Comparison of ENCODE assay signal across 35 cellular contexts in the genomic region with DNA sequence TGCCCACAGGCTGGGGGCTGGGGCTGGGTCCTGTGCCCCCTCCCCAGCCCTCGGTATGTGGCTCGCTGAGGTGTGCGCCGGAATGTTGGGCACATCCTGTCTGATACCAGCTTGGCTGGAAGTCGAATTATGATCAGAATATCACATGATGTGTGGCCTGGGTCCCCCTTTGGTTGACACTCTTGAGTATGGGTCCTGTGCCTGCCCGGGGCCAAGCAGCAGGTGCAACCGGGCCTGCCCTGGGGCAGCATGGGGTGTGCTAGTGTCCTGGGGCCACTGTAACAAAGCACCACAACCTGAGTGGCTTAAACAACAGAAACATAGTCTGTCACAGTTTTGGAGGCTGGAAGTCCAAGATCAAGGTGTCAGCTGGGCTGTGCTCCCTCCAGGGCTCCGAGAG.
"Had no signal": no experiment of that assay in that cellular context is flagged by ENCODE, and none has a peak within 500 bp of the region (broad histone marks: within the 10 kb centered on the region; RNA-seq: fewer than 3 reads in every experiment).

No MANE protein-coding gene starts in this region.

- H3K4me3 Mint-ChIP-seq: activated B cell treated with CpG ODN at 0.5 μM for 24 hours; activated CD4-positive, alpha-beta memory T cell treated with anti-CD3 and anti-CD28 coated beads for 36 hours; activated CD4-positive, alpha-beta T cell treated with anti-CD3 and anti-CD28 coated beads, Interleukin-2, amount 10 ng/mL, durations not matched to agents 24 days and 14 days; activated CD8-positive, alpha-beta T cell treated with anti-CD3 and anti-CD28 coated beads for 36 hours; activated naive CD4-positive, alpha-beta T cell treated with anti-CD3 and anti-CD28 coated beads for 36 hours; activated naive CD8-positive, alpha-beta T cell treated with anti-CD3 and anti-CD28 coated beads for 36 hours; activated T-cell treated with anti-CD3 and anti-CD28 coated beads, Interleukin-2, amount 50 U/mL, for 4 hours; activated T-cell treated with anti-CD3 and anti-CD28 coated beads, Interleukin-2, amount 50 U/mL, for 72 hours; activated T-helper 1 cell treated with anti-CD3 and anti-CD28 coated beads, Interleukin-12 subunit alpha, Interleukin-12 subunit beta, Interleukin-2, Interleukin-4 antibody, amounts not matched to agents 30 ng/mL and 10 ng/mL and 1 ng/mL, durations not matched to agents 14 hours and 24 hours and 36 hours; activated T-helper 17 cell treated with anti-CD3 and anti-CD28 coated beads, Interleukin-2, amount 50 U/mL, for 72 hours; T-helper 1 cell treated with Interleukin-12 subunit alpha and Interleukin-12 subunit beta and Interleukin-4 antibody, amounts not matched to agents 30 μg/mL and 1 μg/mL, for 36 hours; T-helper 2 cell treated with Interferon-gamma antibody and Interleukin-4, amounts not matched to agents 5 μg/mL and 100 μg/mL, for 36 hours had no signal

- DNase-seq: activated B cell treated with CpG ODN at 0.5 μM for 24 hours; activated CD4-positive, alpha-beta memory T cell treated with anti-CD3 and anti-CD28 coated beads for 36 hours; activated CD4-positive, alpha-beta T cell treated with anti-CD3 and anti-CD28 coated beads for 4 hours; activated CD4-positive, alpha-beta T cell treated with anti-CD3 and anti-CD28 coated beads, Interleukin-2, amount 10 ng/mL, durations not matched to agents 24 days and 14 days; activated CD4-positive, alpha-beta T cell treated with anti-CD3 and anti-CD28 coated beads, Interleukin-2, amount 50 U/mL, for 1 hour; activated CD4-positive, alpha-beta T cell treated with anti-CD3 and anti-CD28 coated beads, Interleukin-2, amount 50 U/mL, for 4 hours; activated CD4-positive, CD25-positive, alpha-beta regulatory T cell treated with anti-CD3 and anti-CD28 coated beads, Interleukin-2, amount 50 U/mL, for 72 hours; activated CD8-positive, alpha-beta memory T cell treated with anti-CD3 and anti-CD28 coated beads, Interleukin-2, amount 50 U/mL, for 4 hours; activated CD8-positive, alpha-beta T cell treated with anti-CD3 and anti-CD28 coated beads for 36 hours; activated effector memory CD4-positive, alpha-beta T cell treated with anti-CD3 and anti-CD28 coated beads, Interleukin-2, amount 50 U/mL, for 16 hours; activated gamma-delta T cell treated with Interleukin-2 at 50 U/mL for 16 hours; activated naive CD4-positive, alpha-beta T cell; activated naive CD4-positive, alpha-beta T cell treated with anti-CD3 and anti-CD28 coated beads for 36 hours; activated naive CD4-positive, alpha-beta T cell treated with anti-CD3 and anti-CD28 coated beads, Interleukin-2, amount 50 U/mL, for 16 hours; activated naive CD8-positive, alpha-beta T cell treated with anti-CD3 and anti-CD28 coated beads for 36 hours; activated T-cell treated with anti-CD3 and anti-CD28 coated beads for 4 hours; activated T-cell treated with anti-CD3 and anti-CD28 coated beads, Interleukin-2, amount 50 U/mL, for 1 hour; activated T-cell treated with anti-CD3 and anti-CD28 coated beads, Interleukin-2, amount 50 U/mL, for 4 hours; activated T-cell treated with anti-CD3 and anti-CD28 coated beads, Interleukin-2, amount 50 U/mL, for 72 hours; adrenal gland; amniotic stem cell; aorta; body of pancreas; brain microvascular endothelial cell; central memory CD4-positive, alpha-beta T cell; T-helper 1 cell; T-helper 2 cell; T-helper 9 cell had no signal

- H3K4me1 ChIP-seq: adrenal gland, body of pancreas, breast epithelium had no signal

- H3K27me3 ChIP-seq: adrenal gland, body of pancreas, brain microvascular endothelial cell, breast epithelium had no signal

- H3K9me3 ChIP-seq: adrenal gland, body of pancreas, breast epithelium had no signal

- H3K4me1 Mint-ChIP-seq: activated naive CD8-positive, alpha-beta T cell treated with anti-CD3 and anti-CD28 coated beads for 36 hours; activated T-helper 17 cell treated with anti-CD3 and anti-CD28 coated beads, Interleukin-2, amount 50 U/mL, for 72 hours had no signal

- ATAC-seq: activated CD8-positive, alpha-beta T cell treated with anti-CD3 and anti-CD28 coated beads for 36 hours; activated naive CD4-positive, alpha-beta T cell treated with anti-CD3 and anti-CD28 coated beads, Interleukin-2, amount 50 U/mL, for 72 hours; activated T-cell treated with anti-CD3 and anti-CD28 coated beads, Interleukin-2, amount 50 U/mL, for 4 hours; activated T-cell treated with anti-CD3 and anti-CD28 coated beads, Interleukin-2, amount 50 U/mL, for 72 hours; activated T-helper 17 cell treated with anti-CD3 and anti-CD28 coated beads, Interleukin-2, amount 50 U/mL, for 72 hours; body of pancreas had no signal

- H3K36me3 ChIP-seq: adrenal gland, brain microvascular endothelial cell, breast epithelium had no signal

- H3K27ac Mint-ChIP-seq: activated B cell treated with CpG ODN at 0.5 μM for 24 hours; activated CD4-positive, alpha-beta memory T cell treated with anti-CD3 and anti-CD28 coated beads for 36 hours; activated CD4-positive, alpha-beta T cell treated with anti-CD3 and anti-CD28 coated beads, Interleukin-2, amount 10 ng/mL, durations not matched to agents 24 days and 14 days; activated CD8-positive, alpha-beta T cell treated with anti-CD3 and anti-CD28 coated beads for 36 hours; activated naive CD4-positive, alpha-beta T cell treated with anti-CD3 and anti-CD28 coated beads for 36 hours; activated naive CD4-positive, alpha-beta T cell treated with anti-CD3 and anti-CD28 coated beads, Interleukin-2, amount 50 U/mL, for 72 hours; activated naive CD8-positive, alpha-beta T cell treated with anti-CD3 and anti-CD28 coated beads for 36 hours; activated T-cell treated with anti-CD3 and anti-CD28 coated beads, Interleukin-2, amount 50 U/mL, for 72 hours; activated T-helper 1 cell treated with anti-CD3 and anti-CD28 coated beads, Interleukin-12 subunit alpha, Interleukin-12 subunit beta, Interleukin-2, Interleukin-4 antibody, amounts not matched to agents 30 ng/mL and 10 ng/mL and 1 ng/mL, durations not matched to agents 14 hours and 24 hours and 36 hours; activated T-helper 17 cell treated with anti-CD3 and anti-CD28 coated beads, Interleukin-2, amount 50 U/mL, for 72 hours; T-helper 1 cell treated with Interleukin-12 subunit alpha and Interleukin-12 subunit beta and Interleukin-4 antibody, amounts not matched to agents 30 μg/mL and 1 μg/mL, for 36 hours; T-helper 2 cell treated with Interferon-gamma antibody and Interleukin-4, amounts not matched to agents 5 μg/mL and 100 μg/mL, for 36 hours had no signal

- H3K27me3 Mint-ChIP-seq: activated B cell treated with CpG ODN at 0.5 μM for 24 hours; activated CD4-positive, alpha-beta memory T cell treated with anti-CD3 and anti-CD28 coated beads for 36 hours; activated CD4-positive, alpha-beta T cell treated with anti-CD3 and anti-CD28 coated beads, Interleukin-2, amount 10 ng/mL, durations not matched to agents 24 days and 14 days; activated CD8-positive, alpha-beta T cell treated with anti-CD3 and anti-CD28 coated beads for 36 hours; activated naive CD8-positive, alpha-beta T cell treated with anti-CD3 and anti-CD28 coated beads for 36 hours; activated T-helper 17 cell treated with anti-CD3 and anti-CD28 coated beads, Interleukin-2, amount 50 U/mL, for 72 hours had no signal

- H3K27ac ChIP-seq: adrenal gland, body of pancreas, brain microvascular endothelial cell, breast epithelium, VCaP had no signal

- H3K4me3 ChIP-seq: adrenal gland, body of pancreas, breast epithelium had no signal

- H3K36me3 Mint-ChIP-seq: activated CD4-positive, alpha-beta memory T cell treated with anti-CD3 and anti-CD28 coated beads for 36 hours; activated naive CD4-positive, alpha-beta T cell treated with anti-CD3 and anti-CD28 coated beads, Interleukin-2, amount 50 U/mL, for 72 hours; activated naive CD8-positive, alpha-beta T cell treated with anti-CD3 and anti-CD28 coated beads for 36 hours had no signal

- H3K9me3 Mint-ChIP-seq: activated B cell treated with CpG ODN at 0.5 μM for 24 hours; activated CD4-positive, alpha-beta memory T cell treated with anti-CD3 and anti-CD28 coated beads for 36 hours; activated CD4-positive, alpha-beta T cell treated with anti-CD3 and anti-CD28 coated beads, Interleukin-2, amount 10 ng/mL, durations not matched to agents 24 days and 14 days; activated CD8-positive, alpha-beta T cell treated with anti-CD3 and anti-CD28 coated beads for 36 hours; activated naive CD4-positive, alpha-beta T cell treated with anti-CD3 and anti-CD28 coated beads for 36 hours; activated naive CD4-positive, alpha-beta T cell treated with anti-CD3 and anti-CD28 coated beads, Interleukin-2, amount 50 U/mL, for 72 hours; activated naive CD8-positive, alpha-beta T cell treated with anti-CD3 and anti-CD28 coated beads for 36 hours; activated T-cell treated with anti-CD3 and anti-CD28 coated beads, Interleukin-2, amount 50 U/mL, for 4 hours; activated T-cell treated with anti-CD3 and anti-CD28 coated beads, Interleukin-2, amount 50 U/mL, for 72 hours; activated T-helper 1 cell treated with anti-CD3 and anti-CD28 coated beads, Interleukin-12 subunit alpha, Interleukin-12 subunit beta, Interleukin-2, Interleukin-4 antibody, amounts not matched to agents 30 ng/mL and 10 ng/mL and 1 ng/mL, durations not matched to agents 14 hours and 24 hours and 36 hours; activated T-helper 17 cell treated with anti-CD3 and anti-CD28 coated beads, Interleukin-2, amount 50 U/mL, for 72 hours; T-helper 1 cell treated with Interleukin-12 subunit alpha and Interleukin-12 subunit beta and Interleukin-4 antibody, amounts not matched to agents 30 μg/mL and 1 μg/mL, for 36 hours; T-helper 2 cell treated with Interferon-gamma antibody and Interleukin-4, amounts not matched to agents 5 μg/mL and 100 μg/mL, for 36 hours had no signal
